8 cellular contexts compared by ENCODE assay signal in the genomic region with DNA sequence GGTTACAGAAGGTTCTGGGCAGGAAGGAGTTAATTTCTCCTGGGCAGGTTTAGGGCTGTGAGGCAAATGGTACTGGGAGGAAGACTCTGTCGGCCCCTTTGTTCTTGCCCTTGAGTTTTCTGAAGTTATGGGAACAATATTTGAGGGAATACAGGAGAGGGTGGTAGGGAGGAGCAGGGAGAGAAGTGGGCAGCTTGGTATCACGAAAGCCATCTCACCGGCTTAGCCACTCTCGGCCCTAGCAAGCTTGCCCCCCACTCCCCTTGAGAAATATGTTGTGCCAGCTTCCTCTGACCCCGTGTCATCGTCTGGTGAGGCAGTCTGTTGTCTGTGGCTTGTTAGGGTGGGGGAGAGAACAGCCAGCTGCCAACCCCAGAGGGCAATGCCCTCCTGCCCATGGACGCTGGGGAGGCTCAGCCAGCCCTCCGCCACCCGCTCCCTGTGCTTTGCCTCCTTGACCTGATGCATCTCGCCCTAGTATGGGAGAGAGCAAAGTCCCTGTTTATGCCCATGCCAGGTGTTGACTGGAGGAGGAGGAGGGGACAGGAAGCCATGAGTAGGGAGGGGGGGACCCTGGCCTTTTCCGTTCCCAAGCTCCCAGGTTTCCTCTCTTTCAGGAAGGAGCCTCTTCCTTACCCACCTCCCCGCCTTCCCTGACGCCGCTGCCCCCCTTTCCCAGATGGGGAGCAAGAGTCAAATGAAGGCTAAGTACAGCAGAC. TPM values are rescaled to one million over a fixed set of nuclear protein-coding genes. Genes with fewer than 3 reads are reported as not detected.
DNase-seq lines count a peak whose midpoint lies in the region; ATAC-seq, FAIRE-seq and TF ChIP-seq lines count a peak whose summit lies in the region.

No MANE protein-coding gene starts in this region.

- TF ChIP-seq CTCF in A549 (IDR thresholded peaks at IDR 0.05) (no peak), transverse colon (IDR thresholded peaks at IDR 0.05) (no peak), GM10248 (IDR thresholded peaks at IDR 0.05; ENCODE audit: control extremely low read depth, extremely low read depth, low read depth, missing control alignments) (no peak)

- no peak for FAIRE-seq in A549 (lab: Jason Lieb, UNC)

- 9% methylated on average over 14 of the region's 14 CpGs for WGBS in A549 (ENCODE audit: missing lambda C conversion rate)
- 8% methylated on average over 12 of the region's 14 CpGs; no CpG with 5 or more reads in 1 of the 2 donors for WGBS in transverse colon (ENCODE audit: low coverage in 1 of 2), 2 donors

- H3K4me3 ChIP-seq in A549 (peak overlapping the region; percentile 55), transverse colon (peak overlapping the region; percentile 53 to 71 (median 69))
- H3K4me3 ChIP-seq in Jurkat, Clone E6-1 (ENCODE audit: low read length) = peak overlapping the region; percentile 33

- intact Hi-C loops in transverse colon (cut with DNase I; ENCODE audit: low total_unique reads) = loop anchor here (5.0 kb wide), 1 partner anchor 37 kb away; no protein-coding TSS in a partner anchor

- TF ChIP-seq POLR2A in A549 (IDR thresholded peaks at IDR 0.05; ENCODE audit: low read length) (no peak), transverse colon (IDR thresholded peaks at IDR 0.05) (peak; percentile 97)

- in situ Hi-C loops in transverse colon (cut with MboI; ENCODE audit: low pct_ligation_motif_present in 1 of 4, low pct_unique_long_range_greater_than_20kb in 1 of 4, low sequenced_read_pairs in 3 of 4) = no loop called here

- TF ChIP-seq RAD21 in A549 (conservative IDR thresholded peaks at IDR 0.05 in 1 of 2, IDR thresholded peaks at IDR 0.05 in 1 of 2) = no peak

- H3K4me1 ChIP-seq in A549 = peaks cover 60% of the 10 kb centered on the region
- peaks cover 14 to 92% (median 68%) of the 10 kb centered on the region in 4 donors for H3K4me1 ChIP-seq in transverse colon

- CTCF ChIA-PET in A549 (lab: Yijun Ruan, JAX) (interaction anchor here (0.9 to 19.7 kb wide), 10 partner anchors 8 to 85 kb away, joined by 3 to 309 read pairs (median 4); a partner anchor contains a TSS), GM10248 (lab: Yijun Ruan, JAX) (interaction anchor here (1.2 to 4.4 kb wide), 6 partner anchors 11 to 44 kb away, joined by 3 to 26 read pairs (median 8); a partner anchor contains a TSS)

- no peak for TF ChIP-seq EP300 in A549 (IDR thresholded peaks at IDR 0.05)
- peak; percentile 58 for TF ChIP-seq EP300 in transverse colon (IDR thresholded peaks at IDR 0.05; ENCODE audit: low read depth)

- ATAC-seq in A549 (peak in 1 of 2 experiments; percentile 2; a peak in 2 of 6 replicates), HG02870 (IDR thresholded peaks at IDR 0.05; ENCODE audit: unreplicated experiment) (no peak)

- H3K36me3 ChIP-seq in transverse colon = peaks cover 0 to 23% (median 6%) of the 10 kb centered on the region in 4 donors

- H3K27ac ChIP-seq in A549 (peak overlapping the region; percentile 80 to 90), cingulate gyrus (ENCODE audit: low read depth, low read length) (peak overlapping the region; percentile 90), transverse colon (peak overlapping the region; percentile 93 to 100 (median 94))

- peak overlapping the region; percentile 89 for H3K4me2 ChIP-seq in A549

- POLR2A ChIA-PET in A549 (lab: Yijun Ruan, JAX) (interaction anchor here (0.6 to 1.1 kb wide), 2 partner anchors 21 to 145 kb away, joined by 3 to 5 read pairs; a partner anchor contains a TSS), GM10248 (lab: Yijun Ruan, JAX) (no interaction called here)

- DNase-seq in A549 (ENCODE audit: low read depth in 1 of 2, low spot score in 1 of 2) = peak in 1 of 2 experiments; percentile 42
- no peak for DNase-seq in Jurkat, Clone E6-1 (ENCODE audit: low read depth, low spot score)
- peak; percentile 66 for DNase-seq in medulla oblongata (ENCODE audit: extremely low spot score)
- DNase-seq in transverse colon = peak; percentile 85
- no peak for DNase-seq in NCI-H2171 treated with DMSO at 0.1 percent for 48 hours (lab: John Stamatoyannopoulos, UW)
- DNase-seq in GM10248 (ENCODE audit: extremely low spot score) = no peak

- H3K9me3 ChIP-seq in A549 (no peaks in the 10 kb centered on the region), transverse colon (no peaks in the 10 kb centered on the region)

- no peaks in the 10 kb centered on the region for H3K27me3 ChIP-seq in transverse colon

TF ChIP-seq in A549, 52 proteins besides CTCF, POLR2A, EP300 and RAD21:
- TF ChIP-seq HDAC2 (IDR thresholded peaks at IDR 0.05) = no peak
- 0 out of 5 replicates have a peak, but pooled peaks of 1 of the 2 experiments have one; percentile 18 for TF ChIP-seq JUN (IDR thresholded peaks at IDR 0.05)
- TF ChIP-seq HOXB13 (CRISPR knock-in tag; IDR thresholded peaks at IDR 0.05; ENCODE audit: low read depth) = no peak
- no peak for TF ChIP-seq PHF8 (IDR thresholded peaks at IDR 0.05; ENCODE audit: borderline replicate concordance, low read depth)

RNA-seq across cellular contexts. Expression of a gene that starts 1.2 kb away (rescaled TPM):
- 38.9 and 64.6 TPM in 2 replicates for polyA plus RNA-seq in A549 (2011; rRNA removed)
- polyA plus RNA-seq in A549 (2012; cell fraction: cytosol; rRNA removed) = 50.0 and 68.1 TPM in 2 replicates
- 60.2 and 62.0 TPM in 2 replicates for polyA plus RNA-seq in A549 (2012; cell fraction: nucleus; rRNA removed)
- 19.1 to 25.4 TPM (median 25.1 TPM) in 3 replicates for polyA plus RNA-seq in A549 (2017; fragmentation: RNase III; extraction: RNeasy Plus Mini Kit Qiagen cat#74134 plus additional on column Dnase treatment)
- polyA minus RNA-seq in A549 (2011; rRNA and poly(A)+ RNA removed) = 56.6 and 85.8 TPM in 2 replicates
- 2.6 TPM for polyA plus RNA-seq in Jurkat, Clone E6-1 (2012; ENCODE audit: insufficient read depth, insufficient read length)
- 100 to 1,000 TPM in 1 of 4 donors, 10 to 100 TPM in 3; 18.5 to 108 (median 62.7) TPM for total RNA-seq in transverse colon

RNA-seq across cellular contexts. Expression of a gene that starts 6.7 kb away (rescaled TPM):
- polyA plus RNA-seq in A549 (2011; rRNA removed) (39.3 and 39.4 TPM in 2 replicates), A549 (2017; fragmentation: RNase III; extraction: RNeasy Plus Mini Kit Qiagen cat#74134 plus additional on column Dnase treatment) (28.2 to 30.7 TPM (median 28.9 TPM) in 3 replicates)
- 21.3 and 27.6 TPM in 2 replicates for polyA plus RNA-seq in A549 (2012; cell fraction: cytosol; rRNA removed)
- polyA plus RNA-seq in A549 (2012; cell fraction: nucleus; rRNA removed) = 11.9 and 13.7 TPM in 2 replicates
- polyA minus RNA-seq in A549 (2011; rRNA and poly(A)+ RNA removed) = 31.7 and 33.7 TPM in 2 replicates
- polyA plus RNA-seq in Jurkat, Clone E6-1 (2012; ENCODE audit: insufficient read depth, insufficient read length) = 34.0 TPM
- 100 to 1,000 TPM in 1 of 4 donors, 10 to 100 TPM in 2, 1 to 10 TPM in 1; 5.2 to 199 (median 44.4) TPM for total RNA-seq in transverse colon

RNA-seq across cellular contexts. Expression of a gene that starts 11.4 kb away (rescaled TPM):
- polyA plus RNA-seq in A549 (2011; rRNA removed) (22.8 and 33.7 TPM in 2 replicates), A549 (2017; fragmentation: RNase III; extraction: RNeasy Plus Mini Kit Qiagen cat#74134 plus additional on column Dnase treatment) (67.5 to 83.0 TPM (median 80.3 TPM) in 3 replicates)
- 252 TPM in 2 replicates for polyA plus RNA-seq in A549 (2012; cell fraction: cytosol; rRNA removed)
- 247 and 265 TPM in 2 replicates for polyA plus RNA-seq in A549 (2012; cell fraction: nucleus; rRNA removed)
- 7.8 and 9.2 TPM in 2 replicates for polyA minus RNA-seq in A549 (2011; rRNA and poly(A)+ RNA removed)
- 57.0 TPM for polyA plus RNA-seq in Jurkat, Clone E6-1 (2012; ENCODE audit: insufficient read depth, insufficient read length)
- 100 to 1,000 TPM in 1 of 4 donors, 10 to 100 TPM in 2, 1 to 10 TPM in 1; 7.2 to 130 (median 62.6) TPM for total RNA-seq in transverse colon

RNA-seq across cellular contexts. Expression of a gene that starts 44.2 kb away (rescaled TPM):
- 154 and 227 TPM in 2 replicates for polyA plus RNA-seq in A549 (2011; rRNA removed)
- polyA plus RNA-seq in A549 (2012; cell fraction: cytosol; rRNA removed) = 242 and 259 TPM in 2 replicates
- 210 and 274 TPM in 2 replicates for polyA plus RNA-seq in A549 (2012; cell fraction: nucleus; rRNA removed)
- 216 to 218 TPM (median 217 TPM) in 3 replicates for polyA plus RNA-seq in A549 (2017; fragmentation: RNase III; extraction: RNeasy Plus Mini Kit Qiagen cat#74134 plus additional on column Dnase treatment)
- polyA minus RNA-seq in A549 (2011; rRNA and poly(A)+ RNA removed) = 307 and 312 TPM in 2 replicates
- polyA plus RNA-seq in Jurkat, Clone E6-1 (2012; ENCODE audit: insufficient read depth, insufficient read length) = 345 TPM
- 100 to 1,000 TPM; 106 to 240 (median 131) TPM for total RNA-seq in transverse colon

RNA-seq across cellular contexts. Expression of a gene that starts 44.7 kb away (rescaled TPM):
- polyA plus RNA-seq in A549 (2011; rRNA removed) = 1.1 and 1.5 TPM in 2 replicates
- 1.9 and 2.3 TPM in 2 replicates for polyA plus RNA-seq in A549 (2012; cell fraction: cytosol; rRNA removed)
- 7.7 and 11.0 TPM in 2 replicates for polyA plus RNA-seq in A549 (2012; cell fraction: nucleus; rRNA removed)
- 1.7 to 2.8 TPM (median 2.7 TPM) in 3 replicates for polyA plus RNA-seq in A549 (2017; fragmentation: RNase III; extraction: RNeasy Plus Mini Kit Qiagen cat#74134 plus additional on column Dnase treatment)
- 1.3 and 1.9 TPM in 2 replicates for polyA minus RNA-seq in A549 (2011; rRNA and poly(A)+ RNA removed)
- polyA plus RNA-seq in Jurkat, Clone E6-1 (2012; ENCODE audit: insufficient read depth, insufficient read length) = 6.9 TPM
- total RNA-seq in transverse colon = under 1 TPM in 2 of 4 donors, not detected in 2; 0.41 to 0.48 TPM

Comparison
In these comparisons a context has a peak if more than half of its experiments do, and no peak if none do; other contexts are left out.
1. DNase-seq: peak in medulla oblongata (single experiment) and transverse colon (single experiment); none in Jurkat, Clone E6-1 (single experiment), NCI-H2171 treated with DMSO at 0.1 percent for 48 hours (single experiment) and GM10248 (single experiment).
2. Peak in every context shown above with its lines, with median percentiles within 50 percentile points of each other: H3K27ac ChIP-seq and H3K4me3 ChIP-seq.